In the genomic region with DNA sequence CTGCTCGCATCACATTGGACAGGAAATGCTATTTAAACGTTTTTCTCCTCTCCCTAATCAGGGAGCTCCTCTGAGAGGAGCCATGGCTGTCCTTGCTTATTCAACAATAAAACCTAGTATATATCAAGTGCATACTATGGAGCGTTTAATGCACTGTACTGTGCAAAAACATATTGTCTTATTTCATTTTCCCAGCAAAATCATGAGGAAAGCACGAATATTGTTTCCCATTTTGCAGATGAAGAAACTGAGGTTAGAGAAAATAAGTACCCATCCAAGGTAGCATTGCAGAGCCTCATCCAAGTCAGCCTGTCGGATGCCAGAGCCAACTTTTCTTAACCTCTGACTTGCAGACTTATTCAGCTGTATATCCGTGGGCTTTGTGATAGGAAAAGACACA, we compare ENCODE assay signal across 14 cellular contexts. TPM values are rescaled to one million over a fixed set of nuclear protein-coding genes. Genes with fewer than 3 reads are reported as not detected.
DNase-seq lines count a peak whose midpoint lies in the region; ATAC-seq and TF ChIP-seq lines count a peak whose summit lies in the region.
"Had no signal": no experiment of that assay in that cellular context is flagged by ENCODE, and none has a peak within 500 bp of the region (broad histone marks: within the 10 kb centered on the region; RNA-seq: fewer than 3 reads in every experiment).

No MANE protein-coding gene starts in this region.

- no peak for TF ChIP-seq CTCF in CD8-positive, alpha-beta T cell (IDR thresholded peaks at IDR 0.05)

- peak overlapping the region; percentile 74 for H3K4me3 Mint-ChIP-seq in CD8-positive, alpha-beta T cell
- peak overlapping the region; percentile 77 for H3K4me3 Mint-ChIP-seq in activated T-helper 1 cell treated with anti-CD3 and anti-CD28 coated beads, Interleukin-12 subunit alpha, Interleukin-12 subunit beta, Interleukin-2, Interleukin-4 antibody, amounts not matched to agents 30 ng/mL and 10 ng/mL and 1 ng/mL, durations not matched to agents 14 hours and 24 hours and 36 hours
- H3K4me3 Mint-ChIP-seq in naive thymus-derived CD8-positive, alpha-beta T cell = peak overlapping the region in 9 of 10 donors; percentile 79 to 93 (median 89)

- ATAC-seq in CD8-positive, alpha-beta T cell = no peak
- ATAC-seq in naive thymus-derived CD8-positive, alpha-beta T cell = no peak

- peaks cover 19 to 50% (median 43%) of the 10 kb centered on the region in 10 experiments for H3K4me1 ChIP-seq in BLaER1 treated with 17β-estradiol and CSF1 and Interleukin-3, amounts not matched to agents 10 nM and 100 nM
- H3K4me1 ChIP-seq in CD8-positive, alpha-beta T cell (ENCODE audit: insufficient read depth, low read length) = peaks cover 14% of the 10 kb centered on the region
- H3K4me1 ChIP-seq: prostate gland had no signal

- H3K9me3 Mint-ChIP-seq in CD8-positive, alpha-beta T cell = no peaks in the 10 kb centered on the region
- no peaks in the 10 kb centered on the region for H3K9me3 Mint-ChIP-seq in activated T-helper 1 cell treated with anti-CD3 and anti-CD28 coated beads, Interleukin-12 subunit alpha, Interleukin-12 subunit beta, Interleukin-2, Interleukin-4 antibody, amounts not matched to agents 30 ng/mL and 10 ng/mL and 1 ng/mL, durations not matched to agents 14 hours and 24 hours and 36 hours
- H3K9me3 Mint-ChIP-seq in naive thymus-derived CD8-positive, alpha-beta T cell = no peaks in the 10 kb centered on the region

- H4K20me1 ChIP-seq in BLaER1 treated with 17β-estradiol and CSF1 and Interleukin-3, amounts not matched to agents 10 nM and 100 nM = peaks cover 0 to 22% (median 7%) of the 10 kb centered on the region in 11 experiments; a peak in 6 of 22 replicates

- no peaks in the 10 kb centered on the region; a peak in 1 of 22 replicates for H3K36me3 ChIP-seq in BLaER1 treated with 17β-estradiol and CSF1 and Interleukin-3, amounts not matched to agents 10 nM and 100 nM
- H3K36me3 ChIP-seq in CD8-positive, alpha-beta T cell (ENCODE audit: insufficient read depth, low read length) = no peaks in the 10 kb centered on the region
- H3K36me3 ChIP-seq: MG63, prostate gland, SJSA1 had no signal

- CTCF ChIA-PET in CD8-positive, alpha-beta T cell (lab: Charles Lee) = interaction anchor here (0.7 to 13.9 kb wide), 34 partner anchors 8 to 1032 kb away, joined by 3 to 305 read pairs (median 5); no protein-coding TSS in a partner anchor

- peaks cover 51% of the 10 kb centered on the region for H3K27me3 Mint-ChIP-seq in CD8-positive, alpha-beta T cell (ENCODE audit: low read depth)
- peaks cover 66% of the 10 kb centered on the region for H3K27me3 Mint-ChIP-seq in activated T-helper 1 cell treated with anti-CD3 and anti-CD28 coated beads, Interleukin-12 subunit alpha, Interleukin-12 subunit beta, Interleukin-2, Interleukin-4 antibody, amounts not matched to agents 30 ng/mL and 10 ng/mL and 1 ng/mL, durations not matched to agents 14 hours and 24 hours and 36 hours (ENCODE audit: insufficient read depth)
- peaks cover 31 to 64% (median 56%) of the 10 kb centered on the region in 5 donors for H3K27me3 Mint-ChIP-seq in naive thymus-derived CD8-positive, alpha-beta T cell

- no peak overlapping the region for H3K4me3 ChIP-seq in BLaER1 treated with 17β-estradiol and CSF1 and Interleukin-3, amounts not matched to agents 10 nM and 100 nM
- no peak overlapping the region for H3K4me3 ChIP-seq in CD8-positive, alpha-beta T cell (ENCODE audit: low read depth, low read length)
- H3K4me3 ChIP-seq: PC-9, prostate gland had no signal

- H3K27ac Mint-ChIP-seq in CD8-positive, alpha-beta T cell = no peak overlapping the region
- H3K27ac Mint-ChIP-seq in activated T-helper 1 cell treated with anti-CD3 and anti-CD28 coated beads, Interleukin-12 subunit alpha, Interleukin-12 subunit beta, Interleukin-2, Interleukin-4 antibody, amounts not matched to agents 30 ng/mL and 10 ng/mL and 1 ng/mL, durations not matched to agents 14 hours and 24 hours and 36 hours = peak overlapping the region; percentile 24
- H3K27ac Mint-ChIP-seq in naive thymus-derived CD8-positive, alpha-beta T cell = no peak overlapping the region

- H3K36me3 Mint-ChIP-seq in CD8-positive, alpha-beta T cell = no peaks in the 10 kb centered on the region
- H3K36me3 Mint-ChIP-seq in activated T-helper 1 cell treated with anti-CD3 and anti-CD28 coated beads, Interleukin-12 subunit alpha, Interleukin-12 subunit beta, Interleukin-2, Interleukin-4 antibody, amounts not matched to agents 30 ng/mL and 10 ng/mL and 1 ng/mL, durations not matched to agents 14 hours and 24 hours and 36 hours (ENCODE audit: low read depth) = no peaks in the 10 kb centered on the region
- H3K36me3 Mint-ChIP-seq in naive thymus-derived CD8-positive, alpha-beta T cell = peaks cover 0 to 2% (median 0%) of the 10 kb centered on the region in 3 donors

- peaks cover 26% of the 10 kb centered on the region for H3K4me1 Mint-ChIP-seq in CD8-positive, alpha-beta T cell (ENCODE audit: low read depth)
- peaks cover 19% of the 10 kb centered on the region for H3K4me1 Mint-ChIP-seq in activated T-helper 1 cell treated with anti-CD3 and anti-CD28 coated beads, Interleukin-12 subunit alpha, Interleukin-12 subunit beta, Interleukin-2, Interleukin-4 antibody, amounts not matched to agents 30 ng/mL and 10 ng/mL and 1 ng/mL, durations not matched to agents 14 hours and 24 hours and 36 hours (ENCODE audit: low read depth)
- H3K4me1 Mint-ChIP-seq in naive thymus-derived CD8-positive, alpha-beta T cell = peaks cover 6 to 41% (median 24%) of the 10 kb centered on the region in 4 donors

- H3K4me2 ChIP-seq in BLaER1 treated with 17β-estradiol and CSF1 and Interleukin-3, amounts not matched to agents 10 nM and 100 nM = peak overlapping the region in 7 of 11 experiments; percentile 90 to 99 (median 95); a peak in 7 of 22 replicates
- H3K4me2 ChIP-seq: PC-9 had no signal

- peaks cover 0 to 10% (median 0%) of the 10 kb centered on the region in 11 experiments; a peak in 3 of 22 replicates for H3K27me3 ChIP-seq in BLaER1 treated with 17β-estradiol and CSF1 and Interleukin-3, amounts not matched to agents 10 nM and 100 nM
- H3K27me3 ChIP-seq in CD8-positive, alpha-beta T cell (ENCODE audit: insufficient read depth, low read length) = peaks cover 9% of the 10 kb centered on the region

- no peak overlapping the region for H3K27ac ChIP-seq in BLaER1 treated with 17β-estradiol and CSF1 and Interleukin-3, amounts not matched to agents 10 nM and 100 nM
- no peak overlapping the region for H3K27ac ChIP-seq in CD8-positive, alpha-beta T cell (ENCODE audit: low read depth, low read length)
- H3K27ac ChIP-seq: C4-2B, PC-9, prostate gland, SJSA1 had no signal

- H3K9me3 ChIP-seq in BLaER1 treated with 17β-estradiol and CSF1 and Interleukin-3, amounts not matched to agents 10 nM and 100 nM (replicated peaks in 1 of 11) = no peaks in the 10 kb centered on the region
- H3K9me3 ChIP-seq in CD8-positive, alpha-beta T cell (ENCODE audit: low read length) = no peaks in the 10 kb centered on the region
- H3K9me3 ChIP-seq: MG63, prostate gland, SJSA1 had no signal

- intact Hi-C loops in CD8-positive, alpha-beta T cell (cut with DNase I, micrococcal nuclease) = loop anchor here (1.0 to 10.0 kb wide), 7 partner anchors 25 to 1363 kb away; a partner anchor contains a TSS
- intact Hi-C loops in activated T-helper 1 cell treated with anti-CD3 and anti-CD28 coated beads, Interleukin-12 subunit alpha, Interleukin-12 subunit beta, Interleukin-2, Interleukin-4 antibody, amounts not matched to agents 30 ng/mL and 10 ng/mL and 1 ng/mL, durations not matched to agents 14 hours and 24 hours and 36 hours (cut with micrococcal nuclease) = loop anchor here (1.0 to 10.0 kb wide), 5 partner anchors 25 to 1345 kb away; no protein-coding TSS in a partner anchor

- DNase-seq in CD8-positive, alpha-beta T cell = no peak
- no peak for DNase-seq in activated T-helper 1 cell treated with anti-CD3 and anti-CD28 coated beads, Interleukin-12 subunit alpha, Interleukin-12 subunit beta, Interleukin-2, Interleukin-4 antibody, amounts not matched to agents 30 ng/mL and 10 ng/mL and 1 ng/mL, durations not matched to agents 14 hours and 24 hours and 36 hours (ENCODE audit: low spot score)
- DNase-seq in naive thymus-derived CD8-positive, alpha-beta T cell = no peak
- DNase-seq in MV-4-11 (lab: John Stamatoyannopoulos, UW) = no peak
- no peak for DNase-seq in stimulated activated CD4-positive, alpha-beta T cell treated with anti-CD3 and anti-CD28 coated beads, Interleukin-2, amount 100 ng/mL, for 24 hours
- no peak for DNase-seq in 8988T
- no peak for DNase-seq in germinal center (ENCODE audit: low spot score)

- no peak overlapping the region for H3K9ac ChIP-seq in BLaER1 treated with 17β-estradiol and CSF1 and Interleukin-3, amounts not matched to agents 10 nM and 100 nM

- POLR2A ChIA-PET in CD8-positive, alpha-beta T cell (lab: Charles Lee) = interaction anchor here (0.9 to 1.9 kb wide), 3 partner anchors 13 to 412 kb away, joined by 3 to 6 read pairs (median 3); no protein-coding TSS in a partner anchor
- POLR2A ChIA-PET in naive thymus-derived CD8-positive, alpha-beta T cell (lab: Charles Lee) = interaction anchor here (0.6 to 2.1 kb wide), 4 partner anchors 408 to 932 kb away, joined by 3 to 14 read pairs (median 5); no protein-coding TSS in a partner anchor

RNA-seq across cellular contexts. Expression of a gene that starts 7.6 kb away (rescaled TPM):
- 1 to 10 TPM in 1 of 2 experiments, under 1 TPM in 1; 0.67 to 1.3 TPM for total RNA-seq in CD8-positive, alpha-beta T cell
- not detected in 2 replicates for total RNA-seq in activated T-helper 1 cell treated with anti-CD3 and anti-CD28 coated beads, Interleukin-12 subunit alpha, Interleukin-12 subunit beta, Interleukin-2, Interleukin-4 antibody, amounts not matched to agents 30 ng/mL and 10 ng/mL and 1 ng/mL, durations not matched to agents 14 hours and 24 hours and 36 hours
- 1 to 10 TPM; 2.9 to 4.8 TPM for total RNA-seq in naive thymus-derived CD8-positive, alpha-beta T cell
- under 1 TPM in 2 of 3 donors, not detected in 1; 0.07 to 0.60 TPM for polyA plus RNA-seq in naive thymus-derived CD8-positive, alpha-beta T cell
- total RNA-seq: PC-9 had no signal
- polyA plus RNA-seq: keratinocyte had no signal
